ENCODE assay signal across 20 cellular contexts in genomic region chr10:8830876-8831275, GRCh38.
A peak's percentile ranks its signal among the peaks of the same experiment; 100 is the strongest.
DNase-seq lines count a peak whose midpoint lies in the region; ATAC-seq and TF ChIP-seq lines count a peak whose summit lies in the region.
"Had no signal": no experiment of that assay in that cellular context is flagged by ENCODE, and none has a peak within 500 bp of the region (broad histone marks: within the 10 kb centered on the region; RNA-seq: fewer than 3 reads in every experiment).

No MANE protein-coding gene starts in this region.

- TF ChIP-seq CTCF in DND-41 (IDR thresholded peaks at IDR 0.05; ENCODE audit: borderline replicate concordance, extremely low read depth, low read length, poor library complexity, severe bottlenecking) (no peak), foreskin keratinocyte (conservative IDR thresholded peaks at IDR 0.05) (no peak)

- H3K4me1 ChIP-seq in DND-41 (ENCODE audit: insufficient read depth, low read length) (peaks cover 9% of the 10 kb centered on the region; the same call in 1 of the 2 replicates), foreskin keratinocyte (peaks cover 9% of the 10 kb centered on the region)
- H3K4me1 ChIP-seq: BLaER1, Caco-2 had no signal

- ATAC-seq in activated naive CD8-positive, alpha-beta T cell treated with anti-CD3 and anti-CD28 coated beads, Interleukin-2, amount 50 U/mL, for 24 hours, result no peak
- ATAC-seq in DND-41 (ENCODE audit: insufficient read depth, low read depth), result peak; percentile 61; the same call in 2 of the 3 replicates
- ATAC-seq in foreskin keratinocyte, result no peak
- ATAC-seq in activated T-cell treated with anti-CD3 and anti-CD28 coated beads, Interleukin-2, amount 50 U/mL, for 72 hours (replicated peaks in 1 of 2), result no peak
- ATAC-seq: CD8-positive, alpha-beta T cell; GM12878; GM23338; HCT116 had no signal

- no peaks in the 10 kb centered on the region for H3K36me3 Mint-ChIP-seq in activated naive CD8-positive, alpha-beta T cell
- H3K36me3 Mint-ChIP-seq in activated naive CD8-positive, alpha-beta T cell treated with anti-CD3 and anti-CD28 coated beads, Interleukin-2, amount 50 U/mL, for 24 hours (ENCODE audit: low read depth), result peaks cover 2% of the 10 kb centered on the region
- peaks cover 3% of the 10 kb centered on the region for H3K36me3 Mint-ChIP-seq in T-helper 2 cell treated with Interferon-gamma antibody and Interleukin-4, amounts not matched to agents 5 μg/mL and 100 μg/mL, for 36 hours (ENCODE audit: low read depth)
- peaks cover 0 to 2% of the 10 kb centered on the region in 2 donors for H3K36me3 Mint-ChIP-seq in activated T-cell treated with anti-CD3 and anti-CD28 coated beads, Interleukin-2, amount 50 U/mL, for 72 hours (ENCODE audit: insufficient read depth in 2 of 2)
- H3K36me3 Mint-ChIP-seq: CD4-positive, CD25-positive, alpha-beta regulatory T cell; CD8-positive, alpha-beta T cell had no signal

- no peak overlapping the region for H2AFZ ChIP-seq in DND-41 (ENCODE audit: low read depth, low read length)
- H2AFZ ChIP-seq: GM23338 had no signal

- H3K9me3 ChIP-seq in DND-41 (ENCODE audit: insufficient read depth, low read length, severe bottlenecking), result no peaks in the 10 kb centered on the region
- H3K9me3 ChIP-seq: BLaER1, Caco-2 had no signal

- no peak overlapping the region for H3K4me3 Mint-ChIP-seq in activated naive CD8-positive, alpha-beta T cell
- H3K4me3 Mint-ChIP-seq in activated naive CD8-positive, alpha-beta T cell treated with anti-CD3 and anti-CD28 coated beads, Interleukin-2, amount 50 U/mL, for 24 hours, result no peak overlapping the region
- peak overlapping the region; percentile 24 for H3K4me3 Mint-ChIP-seq in T-helper 2 cell treated with Interferon-gamma antibody and Interleukin-4, amounts not matched to agents 5 μg/mL and 100 μg/mL, for 36 hours
- peak overlapping the region in 1 of 2 donors; percentile 15 for H3K4me3 Mint-ChIP-seq in activated T-cell treated with anti-CD3 and anti-CD28 coated beads, Interleukin-2, amount 50 U/mL, for 72 hours
- H3K4me3 Mint-ChIP-seq: B cell; CD4-positive, CD25-positive, alpha-beta regulatory T cell; CD8-positive, alpha-beta T cell; GM23338; H9 had no signal

- no peak for DNase-seq in activated naive CD8-positive, alpha-beta T cell treated with anti-CD3 and anti-CD28 coated beads, Interleukin-2, amount 50 U/mL, for 24 hours
- no peak for DNase-seq in DND-41
- DNase-seq in T-helper 2 cell treated with Interferon-gamma antibody and Interleukin-4, amounts not matched to agents 5 μg/mL and 100 μg/mL, for 36 hours (ENCODE audit: low spot score), result no peak
- DNase-seq in foreskin keratinocyte, result no peak
- no peak for DNase-seq in activated T-cell treated with anti-CD3 and anti-CD28 coated beads, Interleukin-2, amount 50 U/mL, for 72 hours
- no peak for DNase-seq in SW 1271 (lab: John Stamatoyannopoulos, UW)
- DNase-seq: Caco-2; CD4-positive, CD25-positive, alpha-beta regulatory T cell; CD8-positive, alpha-beta T cell; DMS153; EL; GDM1; H9 had no signal

- no peaks in the 10 kb centered on the region for H3K9me3 Mint-ChIP-seq in activated naive CD8-positive, alpha-beta T cell (ENCODE audit: low read depth)
- no peaks in the 10 kb centered on the region for H3K9me3 Mint-ChIP-seq in activated naive CD8-positive, alpha-beta T cell treated with anti-CD3 and anti-CD28 coated beads, Interleukin-2, amount 50 U/mL, for 24 hours
- peaks cover 3% of the 10 kb centered on the region for H3K9me3 Mint-ChIP-seq in T-helper 2 cell treated with Interferon-gamma antibody and Interleukin-4, amounts not matched to agents 5 μg/mL and 100 μg/mL, for 36 hours
- peaks cover 0 to 1% of the 10 kb centered on the region in 2 donors for H3K9me3 Mint-ChIP-seq in activated T-cell treated with anti-CD3 and anti-CD28 coated beads, Interleukin-2, amount 50 U/mL, for 72 hours
- H3K9me3 Mint-ChIP-seq: CD4-positive, CD25-positive, alpha-beta regulatory T cell; CD8-positive, alpha-beta T cell; GM23338; H9 had no signal

- H3K4me3 ChIP-seq in DND-41 (ENCODE audit: low read depth in 1 of 2, low read length in 2 of 2), result no peak overlapping the region
- H3K4me3 ChIP-seq: BLaER1, GM12878, GM23338 had no signal

- H3K79me2 ChIP-seq in DND-41 (ENCODE audit: insufficient read depth, low read length), result no peaks in the 10 kb centered on the region

- H3K27me3 Mint-ChIP-seq in activated naive CD8-positive, alpha-beta T cell, result no peaks in the 10 kb centered on the region
- no peaks in the 10 kb centered on the region for H3K27me3 Mint-ChIP-seq in activated naive CD8-positive, alpha-beta T cell treated with anti-CD3 and anti-CD28 coated beads, Interleukin-2, amount 50 U/mL, for 24 hours
- no peaks in the 10 kb centered on the region for H3K27me3 Mint-ChIP-seq in T-helper 2 cell treated with Interferon-gamma antibody and Interleukin-4, amounts not matched to agents 5 μg/mL and 100 μg/mL, for 36 hours (ENCODE audit: low read depth)
- no peaks in the 10 kb centered on the region for H3K27me3 Mint-ChIP-seq in activated T-cell treated with anti-CD3 and anti-CD28 coated beads, Interleukin-2, amount 50 U/mL, for 72 hours (ENCODE audit: low read depth)
- H3K27me3 Mint-ChIP-seq: B cell had no signal

- H3K4me1 Mint-ChIP-seq in activated naive CD8-positive, alpha-beta T cell (ENCODE audit: low read depth), result peaks cover 25% of the 10 kb centered on the region
- H3K4me1 Mint-ChIP-seq in activated naive CD8-positive, alpha-beta T cell treated with anti-CD3 and anti-CD28 coated beads, Interleukin-2, amount 50 U/mL, for 24 hours, result peaks cover 26% of the 10 kb centered on the region
- peaks cover 28% of the 10 kb centered on the region for H3K4me1 Mint-ChIP-seq in T-helper 2 cell treated with Interferon-gamma antibody and Interleukin-4, amounts not matched to agents 5 μg/mL and 100 μg/mL, for 36 hours (ENCODE audit: low read depth)
- peaks cover 40% of the 10 kb centered on the region for H3K4me1 Mint-ChIP-seq in activated T-cell treated with anti-CD3 and anti-CD28 coated beads, Interleukin-2, amount 50 U/mL, for 72 hours (ENCODE audit: low read depth)
- H3K4me1 Mint-ChIP-seq: B cell; CD4-positive, CD25-positive, alpha-beta regulatory T cell; GM23338; H9 had no signal

- H3K27me3 ChIP-seq in DND-41 (ENCODE audit: insufficient read depth, low read length, poor library complexity) (no peaks in the 10 kb centered on the region), foreskin keratinocyte (no peaks in the 10 kb centered on the region)
- H3K27me3 ChIP-seq: BLaER1 had no signal

- H3K27ac ChIP-seq in DND-41 (ENCODE audit: low read length), result no peak overlapping the region
- peak overlapping the region; percentile 40 for H3K27ac ChIP-seq in foreskin keratinocyte
- H3K27ac ChIP-seq: BLaER1, C4-2B had no signal

- no peak overlapping the region for H3K9ac ChIP-seq in DND-41 (ENCODE audit: low read depth, low read length)
- H3K9ac ChIP-seq: BLaER1 had no signal

- no peaks in the 10 kb centered on the region for H4K20me1 ChIP-seq in DND-41 (ENCODE audit: insufficient read depth, low read length)
- H4K20me1 ChIP-seq: BLaER1 had no signal

- peak overlapping the region; percentile 41 for H3K27ac Mint-ChIP-seq in activated naive CD8-positive, alpha-beta T cell
- H3K27ac Mint-ChIP-seq in activated naive CD8-positive, alpha-beta T cell treated with anti-CD3 and anti-CD28 coated beads, Interleukin-2, amount 50 U/mL, for 24 hours, result no peak overlapping the region
- H3K27ac Mint-ChIP-seq in T-helper 2 cell treated with Interferon-gamma antibody and Interleukin-4, amounts not matched to agents 5 μg/mL and 100 μg/mL, for 36 hours, result peak overlapping the region; percentile 41
- no peak overlapping the region for H3K27ac Mint-ChIP-seq in activated T-cell treated with anti-CD3 and anti-CD28 coated beads, Interleukin-2, amount 50 U/mL, for 72 hours
- H3K27ac Mint-ChIP-seq: B cell; CD4-positive, CD25-positive, alpha-beta regulatory T cell; CD8-positive, alpha-beta T cell; GM23338; H9 had no signal

- H3K4me2 ChIP-seq in DND-41 (ENCODE audit: insufficient read depth, low read length), result no peak overlapping the region
- H3K4me2 ChIP-seq: BLaER1, GM23338 had no signal

- H3K36me3 ChIP-seq in DND-41 (ENCODE audit: insufficient read depth, low read length), result no peaks in the 10 kb centered on the region
- H3K36me3 ChIP-seq: BLaER1 had no signal

Comparison
In these comparisons a context has a peak if more than half of its experiments do, and no peak if none do; other contexts are left out.
1. H3K27ac Mint-ChIP-seq: peak in activated naive CD8-positive, alpha-beta T cell (single experiment) and T-helper 2 cell treated with Interferon-gamma antibody and Interleukin-4, amounts not matched to agents 5 μg/mL and 100 μg/mL, for 36 hours (single experiment); none in activated naive CD8-positive, alpha-beta T cell treated with anti-CD3 and anti-CD28 coated beads, Interleukin-2, amount 50 U/mL, for 24 hours (single experiment) and activated T-cell treated with anti-CD3 and anti-CD28 coated beads, Interleukin-2, amount 50 U/mL, for 72 hours (single experiment).